26 cellular contexts compared by ENCODE assay signal in the genomic region with DNA sequence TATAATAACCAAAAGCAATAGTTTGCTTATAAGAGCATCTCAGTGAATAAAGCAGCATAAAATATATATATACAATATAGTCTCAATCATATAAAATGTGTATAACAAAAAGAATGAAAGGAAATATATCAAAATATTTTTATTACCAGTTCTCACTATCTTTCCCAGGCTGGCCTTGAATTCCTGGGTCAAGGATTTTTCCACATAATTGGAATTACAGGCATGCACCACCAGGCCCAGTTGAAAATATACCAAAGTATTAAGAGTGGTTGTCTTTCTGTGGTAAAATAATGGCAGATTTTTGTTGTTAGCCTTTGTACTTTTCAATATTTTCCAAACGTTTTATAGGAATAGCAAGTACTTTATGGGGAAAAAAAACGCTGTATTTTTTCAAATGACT.
"Had no signal": no experiment of that assay in that cellular context is flagged by ENCODE, and none has a peak within 500 bp of the region (broad histone marks: within the 10 kb centered on the region; RNA-seq: fewer than 3 reads in every experiment).

No MANE protein-coding gene starts in this region.

- H3K4me1 ChIP-seq: colonic mucosa, esophagus muscularis mucosa, esophagus squamous epithelium, gastrocnemius medialis, gastroesophageal sphincter, heart left ventricle, heart right ventricle had no signal

- ATAC-seq: effector memory CD8-positive, alpha-beta T cell; esophagus mucosa; foreskin keratinocyte; gastrocnemius medialis; gastroesophageal sphincter; heart left ventricle; heart right ventricle had no signal

- DNase-seq: colonic mucosa; cortex of kidney; dermis blood vessel endothelial cell; dorsolateral prefrontal cortex; effector CD4-positive, alpha-beta T cell; effector CD8-positive, alpha-beta T cell; effector memory CD4-positive, alpha-beta T cell; effector memory CD8-positive, alpha-beta T cell; endodermal cell; erythroblast; esophagus squamous epithelium; foreskin fibroblast; foreskin keratinocyte; foreskin melanocyte; gastrocnemius medialis; glutamatergic neuron; head of caudate nucleus; heart left ventricle; heart right ventricle had no signal

- H3K27me3 ChIP-seq: colonic mucosa, dorsolateral prefrontal cortex, esophagus muscularis mucosa, esophagus squamous epithelium, foreskin keratinocyte, gastrocnemius medialis, gastroesophageal sphincter, heart left ventricle had no signal

- H3K4me3 ChIP-seq: colonic mucosa, coronary artery, dorsolateral prefrontal cortex, esophagus muscularis mucosa, esophagus squamous epithelium, gastrocnemius medialis, gastroesophageal sphincter, heart left ventricle, heart right ventricle had no signal

- H3K9me3 ChIP-seq: colonic mucosa, esophagus muscularis mucosa, esophagus squamous epithelium, gastrocnemius medialis, gastroesophageal sphincter, heart left ventricle, heart right ventricle had no signal

- H3K27ac ChIP-seq: colonic mucosa, coronary artery, dorsolateral prefrontal cortex, epithelial cell of prostate, esophagus muscularis mucosa, esophagus squamous epithelium, foreskin keratinocyte, gastrocnemius medialis, gastroesophageal sphincter, heart left ventricle, heart right ventricle had no signal

- FAIRE-seq: endothelial cell of umbilical vein had no signal

- H3K4me3 Mint-ChIP-seq: dendritic cell treated with granulocyte-macrophage colony-stimulating factor and Interleukin-4, amounts not matched to agents 40 ng/mL and 50 ng/mL, for 4 days; effector memory CD8-positive, alpha-beta T cell; endodermal cell had no signal

- H3K27ac Mint-ChIP-seq: dendritic cell treated with granulocyte-macrophage colony-stimulating factor and Interleukin-4, amounts not matched to agents 40 ng/mL and 50 ng/mL, for 4 days; effector memory CD8-positive, alpha-beta T cell; endodermal cell had no signal

- H3K27me3 Mint-ChIP-seq: dendritic cell treated with granulocyte-macrophage colony-stimulating factor and Interleukin-4, amounts not matched to agents 40 ng/mL and 50 ng/mL, for 4 days had no signal

- H3K36me3 ChIP-seq: colonic mucosa, esophagus muscularis mucosa, esophagus squamous epithelium, gastrocnemius medialis, gastroesophageal sphincter, heart left ventricle, heart right ventricle had no signal

- H3K9me3 Mint-ChIP-seq: endodermal cell had no signal
